1 cellular context compared by ENCODE assay signal in genomic region chr5:14110680-14111079, GRCh38.
TF ChIP-seq lines count a peak whose summit lies in the region.

No MANE protein-coding gene starts in this region.

TF ChIP-seq in H1, 55 proteins besides CTCF, POLR2A, EP300 and RAD21:
- TF ChIP-seq KDM1A (IDR thresholded peaks at IDR 0.05; ENCODE audit: borderline replicate concordance, low read length): 0 out of 2 replicates have a peak, but pooled peaks have one; percentile 19
- no peak for TF ChIP-seq SP2 (IDR thresholded peaks at IDR 0.05; ENCODE audit: low read length)
